ENCODE assay signal across 1 cellular context in the genomic region with DNA sequence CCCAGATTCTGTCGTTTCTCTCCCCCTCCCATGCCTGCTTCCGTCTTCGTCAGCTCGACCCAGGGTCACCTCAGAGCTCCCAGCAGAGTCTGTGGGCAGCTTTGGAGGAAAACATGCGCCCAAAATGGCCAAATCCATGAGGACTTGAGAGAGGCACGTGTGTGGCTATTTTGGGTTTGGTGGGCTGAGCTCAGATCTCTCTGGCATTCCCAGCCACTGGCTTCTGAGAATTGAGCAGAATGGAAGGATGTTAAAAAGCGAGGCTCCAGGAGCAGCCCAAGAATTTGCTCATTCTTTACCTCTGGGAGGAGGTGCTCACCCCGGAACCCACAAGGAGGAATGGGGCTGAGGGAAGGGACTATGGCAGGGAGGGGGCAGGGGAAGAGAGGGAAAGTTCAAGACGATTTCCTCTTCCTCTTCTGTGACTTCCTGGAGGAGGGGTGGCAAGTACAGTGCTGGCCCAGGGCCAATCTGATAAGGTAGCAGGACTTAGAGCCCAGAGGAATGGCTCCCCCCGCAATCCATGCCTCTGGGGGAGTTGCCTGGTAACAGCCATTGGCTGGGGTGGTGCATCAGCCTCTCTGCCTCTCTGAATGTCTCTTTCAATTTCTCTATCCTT.
TF ChIP-seq lines count a peak whose summit lies in the region.

No MANE protein-coding gene starts in this region.

TF ChIP-seq in SK-N-SH, 30 proteins besides CTCF, POLR2A, EP300 and RAD21 (continued from another document):
- peak; percentile 95 for TF ChIP-seq NFIC (IDR thresholded peaks at IDR 0.05; ENCODE audit: borderline replicate concordance)
- peak; percentile 19 for TF ChIP-seq CHD2 (IDR thresholded peaks at IDR 0.05; ENCODE audit: low read length, partially characterized antibody)
